In genomic region chr10:86042161-86042560, GRCh38 we compare ENCODE assay signal across 20 cellular contexts.
"Had no signal": no experiment of that assay in that cellular context is flagged by ENCODE, and none has a peak within 500 bp of the region (broad histone marks: within the 10 kb centered on the region; RNA-seq: fewer than 3 reads in every experiment).

No MANE protein-coding gene starts in this region.

- DNase-seq: activated CD4-positive, alpha-beta memory T cell treated with anti-CD3 and anti-CD28 coated beads, Interleukin-2, amount 10 ng/mL, durations not matched to agents 7 days and 5 days; activated CD4-positive, alpha-beta T cell treated with anti-CD3 and anti-CD28 coated beads for 1 hour; activated CD4-positive, alpha-beta T cell treated with anti-CD3 and anti-CD28 coated beads for 4 hours; activated CD4-positive, alpha-beta T cell treated with anti-CD3 and anti-CD28 coated beads, Interleukin-2, amount 10 ng/mL, durations not matched to agents 7 days and 5 days; activated CD4-positive, alpha-beta T cell treated with anti-CD3 and anti-CD28 coated beads, Interleukin-2, amount 50 U/mL, for 4 hours; activated CD4-positive, CD25-positive, alpha-beta regulatory T cell; activated effector memory CD4-positive, alpha-beta T cell treated with Interleukin-2 at 50 U/mL for 16 hours; activated gamma-delta T cell treated with Interleukin-2 at 50 U/mL for 16 hours; activated naive CD4-positive, alpha-beta T cell treated with anti-CD3 and anti-CD28 coated beads, Interleukin-2, amount 50 U/mL, for 16 hours; activated naive CD4-positive, alpha-beta T cell treated with Interleukin-2 at 50 U/mL for 16 hours; activated T-cell treated with anti-CD3 and anti-CD28 coated beads, Interleukin-2, amount 50 U/mL, for 4 hours; amniotic stem cell; anterior cingulate cortex; brain microvascular endothelial cell; caudate nucleus; effector CD8-positive, alpha-beta T cell; esophagus squamous epithelium; foreskin melanocyte had no signal

- H3K27me3 ChIP-seq: brain microvascular endothelial cell, esophagus squamous epithelium had no signal

- H3K4me3 ChIP-seq: esophagus squamous epithelium had no signal

- H3K27ac ChIP-seq: brain microvascular endothelial cell, epithelial cell of prostate, esophagus squamous epithelium had no signal

- ATAC-seq: activated T-cell treated with anti-CD3 and anti-CD28 coated beads, Interleukin-2, amount 50 U/mL, for 4 hours; activated T-helper 17 cell treated with anti-CD3 and anti-CD28 coated beads, Interleukin-2, amount 50 U/mL, for 72 hours had no signal

- H3K36me3 ChIP-seq: brain microvascular endothelial cell, esophagus squamous epithelium had no signal

- H3K9me3 ChIP-seq: esophagus squamous epithelium had no signal
